Comparison of ENCODE assay signal across 22 cellular contexts in the genomic region with DNA sequence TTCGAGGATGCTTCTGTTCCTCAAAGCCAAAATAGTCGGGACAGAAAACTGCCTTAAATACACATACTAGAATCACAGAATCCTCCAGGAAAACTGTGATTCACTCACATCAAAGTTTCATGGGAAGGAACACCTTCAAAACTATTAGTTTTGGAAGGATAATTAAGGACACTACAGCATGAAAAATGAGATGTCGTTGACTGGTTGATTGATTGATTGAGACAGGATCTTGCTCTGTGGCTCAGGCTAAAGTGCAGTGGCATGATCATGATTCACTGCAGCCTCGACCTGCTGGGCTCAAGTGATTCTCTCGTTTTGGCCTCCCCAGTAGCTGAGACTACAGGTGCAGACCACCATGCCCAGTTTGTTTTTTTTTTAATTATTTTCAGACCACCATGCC. TPM values are rescaled to one million over a fixed set of nuclear protein-coding genes. Genes with fewer than 3 reads are reported as not detected.
DNase-seq lines count a peak whose midpoint lies in the region; ATAC-seq, FAIRE-seq and TF ChIP-seq lines count a peak whose summit lies in the region.
"Had no signal": no experiment of that assay in that cellular context is flagged by ENCODE, and none has a peak within 500 bp of the region (broad histone marks: within the 10 kb centered on the region; RNA-seq: fewer than 3 reads in every experiment).

No MANE protein-coding gene starts in this region.

- no peaks in the 10 kb centered on the region for H3K9me1 ChIP-seq in K562 (ENCODE audit: control insufficient read depth, insufficient read depth, low read length)

- H2AFZ ChIP-seq in K562 (ENCODE audit: low read depth, low read length) = no peak overlapping the region

- H3K4me1 ChIP-seq in K562 (replicated peaks in 1 of 2; ENCODE audit: control insufficient read depth in 2 of 2, insufficient read depth in 2 of 2, low read length in 2 of 2) (no peaks in the 10 kb centered on the region), esophagus muscularis mucosa (no peaks in the 10 kb centered on the region)
- H3K4me1 ChIP-seq: BE2C, Caco-2 had no signal

- H4K20me1 ChIP-seq in K562 (replicated peaks; ENCODE audit: control insufficient read depth, insufficient read depth, low read length) = no peaks in the 10 kb centered on the region
- H4K20me1 ChIP-seq: BLaER1 had no signal

- 4% methylated on average over 5 of the region's 5 CpGs for WGBS in K562 (ENCODE audit: insufficient coverage, low coverage, missing lambda C conversion rate)
- WGBS in esophagus muscularis mucosa = 80% methylated on average over 5 of the region's 5 CpGs

- no peak for TF ChIP-seq EP300 in K562 (IDR thresholded peaks at IDR 0.05; ENCODE audit: low read length)
- TF ChIP-seq EP300 in esophagus muscularis mucosa (IDR thresholded peaks at IDR 0.05) = no peak

- H3K27ac ChIP-seq in K562 (ENCODE audit: extremely low read depth, low read depth, low read length) (no peak overlapping the region), esophagus muscularis mucosa (replicated peaks in 1 of 4) (no peak overlapping the region)
- H3K27ac ChIP-seq: BLaER1, C4-2B had no signal

- CTCF ChIA-PET in K562 (lab: Yijun Ruan, JAX; ENCODE audit: low intra/inter-chr PET ratio) = no interaction called here

- no peaks in the 10 kb centered on the region for H3K9me3 ChIP-seq in K562 (replicated peaks; ENCODE audit: control insufficient read depth, insufficient read depth, low read depth, low read length)
- H3K9me3 ChIP-seq in esophagus muscularis mucosa = no peaks in the 10 kb centered on the region
- H3K9me3 ChIP-seq: BE2C, BLaER1, Caco-2 had no signal

- FAIRE-seq in GM12892 (lab: Jason Lieb, UNC) (peak; percentile 40), K562 (lab: Jason Lieb, UNC) (no peak)
- FAIRE-seq: A204.1, D721Med, G401.6, GM12891, GM18507 had no signal

- TF ChIP-seq CTCF in K562 (IDR thresholded peaks at IDR 0.05 in 2 of 3, conservative IDR thresholded peaks at IDR 0.05 in 1 of 3; ENCODE audit: insufficient read depth in 2 of 3, low read depth in 1 of 3, low read length in 3 of 3) = no peak
- no peak for TF ChIP-seq CTCF in esophagus muscularis mucosa (IDR thresholded peaks at IDR 0.05)

- no peak overlapping the region for H3K4me3 ChIP-seq in K562
- no peak overlapping the region for H3K4me3 ChIP-seq in esophagus muscularis mucosa
- H3K4me3 ChIP-seq: BLaER1 had no signal

- in situ Hi-C loops in K562 (cut with MboI) = no loop called here

- H3K27me3 ChIP-seq in K562 (ENCODE audit: control insufficient read depth in 2 of 2, insufficient read depth in 2 of 2, low read length in 2 of 2) (0 out of 5 replicates have a peak, but pooled peaks cover 0 to 8% of the 10 kb centered on the region in 2 experiments), esophagus muscularis mucosa (no peaks in the 10 kb centered on the region)
- H3K27me3 ChIP-seq: BE2C, BLaER1 had no signal

- DNase-seq in GM12892 (ENCODE audit: insufficient read length) (no peak), K562 (ENCODE audit: extremely low read depth in 1 of 4, low spot score in 3 of 4) (no peak), esophagus muscularis mucosa (ENCODE audit: extremely low spot score) (peak; percentile 17), NOMO-1 treated with DMSO at 0.1 percent for 48 hours (lab: John Stamatoyannopoulos, UW; ENCODE audit: unreplicated experiment) (no peak)
- no peak for DNase-seq in activated naive CD4-positive, alpha-beta T cell (lab: John Stamatoyannopoulos, UW)
- DNase-seq: 8988T; ACHN; BE2C; Caco-2; Calu3; CD4-positive, alpha-beta T cell; CD8-positive, alpha-beta T cell; DMS79 treated with DMSO at 0.1 percent for 48 hours; GF-D8 had no signal

- intact Hi-C loops in K562 (cut with micrococcal nuclease) (no loop called here), esophagus muscularis mucosa (cut with DNase I) (no loop called here)

- no peak for ATAC-seq in K562
- no peak for ATAC-seq in HG03045 (IDR thresholded peaks at IDR 0.05; ENCODE audit: unreplicated experiment)
- ATAC-seq: CD8-positive, alpha-beta T cell had no signal

- H3K36me3 ChIP-seq in K562 (ENCODE audit: control insufficient read depth, insufficient read depth, low read length) (no peaks in the 10 kb centered on the region), esophagus muscularis mucosa (no peaks in the 10 kb centered on the region)
- H3K36me3 ChIP-seq: BE2C, BLaER1 had no signal

- TF ChIP-seq RAD21 in K562 (CRISPR knock-in tag; conservative IDR thresholded peaks at IDR 0.05 in 1 of 2, IDR thresholded peaks at IDR 0.05 in 1 of 2) = no peak

- TF ChIP-seq POLR2A in GM12892 (IDR thresholded peaks at IDR 0.05; ENCODE audit: low read depth, low read length) (no peak), K562 (conservative IDR thresholded peaks at IDR 0.05) (no peak), esophagus muscularis mucosa (IDR thresholded peaks at IDR 0.05; ENCODE audit: low read depth) (no peak)

- no peaks in the 10 kb centered on the region for H3K79me2 ChIP-seq in K562 (ENCODE audit: control insufficient read depth, insufficient read depth, low read length)

- POLR2A ChIA-PET in K562 (lab: Yijun Ruan, JAX) = interaction anchor here (0.8 to 1.3 kb wide), 4 partner anchors 9 to 66 kb away, joined by 3 to 5 read pairs (median 3); no protein-coding TSS in a partner anchor

- H3K9ac ChIP-seq in K562 (ENCODE audit: insufficient read depth in 1 of 2, low read depth in 2 of 2, low read length in 2 of 2) = no peak overlapping the region
- H3K9ac ChIP-seq: BLaER1 had no signal

- H3K4me2 ChIP-seq in K562 (ENCODE audit: insufficient read depth, low read length) = no peak overlapping the region

- no TSS peak for BruUV-seq in K562 (replicated peaks; lab: Mats Ljungman, UMichigan)

TF ChIP-seq in K562, 482 proteins besides CTCF, POLR2A, EP300 and RAD21 (continues in another document):
- TF ChIP-seq MEIS2 (IDR thresholded peaks at IDR 0.05; ENCODE audit: partially characterized antibody) (peak; percentile 74), NRF1 (conservative IDR thresholded peaks at IDR 0.05 in 1 of 2, IDR thresholded peaks at IDR 0.05 in 1 of 2) (no peak), PBX2 (CRISPR knock-in tag; IDR thresholded peaks at IDR 0.05; ENCODE audit: low read depth) (no peak), PBX2 (tag; conservative IDR thresholded peaks at IDR 0.05; ENCODE audit: low read depth) (peak; percentile 54), LCOR (CRISPR knock-in tag; IDR thresholded peaks at IDR 0.05) (no peak), CC2D1A (IDR thresholded peaks at IDR 0.05) (no peak), ETV5 (CRISPR knock-in tag; IDR thresholded peaks at IDR 0.05; ENCODE audit: low read depth) (no peak)
- TF ChIP-seq, protein P1, sequence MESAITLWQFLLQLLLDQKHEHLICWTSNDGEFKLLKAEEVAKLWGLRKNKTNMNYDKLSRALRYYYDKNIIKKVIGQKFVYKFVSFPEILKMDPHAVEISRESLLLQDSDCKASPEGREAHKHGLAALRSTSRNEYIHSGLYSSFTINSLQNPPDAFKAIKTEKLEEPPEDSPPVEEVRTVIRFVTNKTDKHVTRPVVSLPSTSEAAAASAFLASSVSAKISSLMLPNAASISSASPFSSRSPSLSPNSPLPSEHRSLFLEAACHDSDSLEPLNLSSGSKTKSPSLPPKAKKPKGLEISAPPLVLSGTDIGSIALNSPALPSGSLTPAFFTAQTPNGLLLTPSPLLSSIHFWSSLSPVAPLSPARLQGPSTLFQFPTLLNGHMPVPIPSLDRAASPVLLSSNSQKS (CRISPR knock-in tag; IDR thresholded peaks at IDR 0.05) = no peak

RNA-seq across cellular contexts. Expression of gene MAP3K4, which starts 25.7 kb away (rescaled TPM):
- polyA plus RNA-seq in GM12892 (2012; ENCODE audit: missing spikeins) = 20.9 TPM
- 89.3 and 263 TPM in 2 replicates for total RNA-seq in K562 (2011; cell fraction: chromatin; rRNA removed; ENCODE audit: low replicate concordance)
- 37.0 and 55.8 TPM in 2 replicates for total RNA-seq in K562 (2011; cell fraction: nucleolus; rRNA removed)
- total RNA-seq in K562 (2011; cell fraction: nucleoplasm; rRNA removed) = 93.4 and 112 TPM in 2 replicates
- total RNA-seq in K562 (2014; rRNA removed) = 47.3 and 48.9 TPM in 2 replicates
- total RNA-seq in K562 (2014; rRNA removed; fragmentation: Illumina TruSeq; extraction: Trizol) = 60.0 and 68.2 TPM in 2 replicates
- 60.3 and 62.6 TPM in 2 replicates for total RNA-seq in K562 (2015; rRNA removed; fragmentation: Illumina TruSeq; extraction: Trizol)
- total RNA-seq in K562 (2021) = 74.2 and 77.2 TPM in 2 replicates
- polyA plus RNA-seq in K562 (2011; rRNA removed) = 39.0 and 45.1 TPM in 2 replicates
- polyA plus RNA-seq in K562 (2011; cell fraction: cytosol; rRNA removed) = 16.5 and 25.0 TPM in 2 replicates
- polyA plus RNA-seq in K562 (2011; cell fraction: nucleus; rRNA removed) = 109 and 122 TPM in 2 replicates
- 24.3 and 31.1 TPM in 2 replicates for polyA plus RNA-seq in K562 (2012)
- 39.4 and 51.8 TPM in 2 replicates for polyA plus RNA-seq in K562 (2014; fragmentation: Illumina TruSeq; extraction: Trizol)
- 10 to 100 TPM; 21.0 to 24.0 TPM for polyA plus RNA-seq in K562 (2014; fragmentation: Nextera tagmentation; extraction: Ambion mirVana)
- polyA plus RNA-seq in K562 (2014; rRNA removed) = 40.6 and 44.9 TPM in 2 replicates
- polyA minus RNA-seq in K562 (2011; rRNA and poly(A)+ RNA removed) = 96.3 and 107 TPM in 2 replicates
- polyA minus RNA-seq in K562 (2011; cell fraction: cytosol; rRNA and poly(A)+ RNA removed) = 24.5 and 37.7 TPM in 2 replicates
- 86.0 and 138 TPM in 2 replicates for polyA minus RNA-seq in K562 (2011; cell fraction: nucleus; rRNA and poly(A)+ RNA removed)
- 10 to 100 TPM; 17.9 to 22.8 (median 21.5) TPM for total RNA-seq in esophagus muscularis mucosa
